10 cellular contexts compared by ENCODE assay signal in the genomic region with DNA sequence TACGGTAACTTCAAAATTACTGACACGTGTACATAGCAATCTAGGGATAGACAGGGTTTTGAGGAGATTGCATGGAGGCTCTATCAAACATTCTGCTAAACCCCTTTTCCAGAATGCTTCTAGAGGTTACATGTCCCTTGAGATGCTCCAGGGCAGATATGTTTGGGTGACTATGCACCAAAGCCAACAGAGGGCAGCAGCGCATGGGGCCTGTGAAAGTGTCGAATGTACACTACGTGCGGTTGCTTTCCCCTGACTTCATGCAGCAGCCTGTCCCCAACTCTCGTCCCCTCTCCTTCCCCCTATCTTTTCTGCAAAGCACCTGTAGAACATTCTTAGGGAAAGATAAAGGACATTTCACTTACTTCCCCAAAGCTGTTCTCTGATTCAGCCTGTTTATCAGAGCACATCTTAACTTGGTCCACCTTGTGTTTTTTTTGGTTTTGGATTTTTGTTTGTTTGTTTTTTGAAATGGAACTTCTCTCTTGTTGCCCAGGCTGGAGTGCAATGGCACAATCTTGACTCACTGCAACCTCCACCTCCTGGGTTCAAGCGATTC.
DNase-seq lines count a peak whose midpoint lies in the region; FAIRE-seq and TF ChIP-seq lines count a peak whose summit lies in the region.
"Had no signal": no experiment of that assay in that cellular context is flagged by ENCODE, and none has a peak within 500 bp of the region (broad histone marks: within the 10 kb centered on the region; RNA-seq: fewer than 3 reads in every experiment).

No MANE protein-coding gene starts in this region.

- H3K9ac ChIP-seq in keratinocyte (ENCODE audit: control insufficient read depth, extremely low read depth, insufficient read depth, low read length), result no peak overlapping the region

- H2AFZ ChIP-seq in keratinocyte (ENCODE audit: control insufficient read depth, low read length), result no peak overlapping the region

- no peaks in the 10 kb centered on the region for H3K9me3 ChIP-seq in keratinocyte (ENCODE audit: control insufficient read depth, low read depth, low read length)

- dilution Hi-C loops in keratinocyte (cut with MboI; ENCODE audit: extremely low pct_ligation_motif_present, low sequenced_read_pairs), result no loop called here

- no peaks in the 10 kb centered on the region for H3K27me3 ChIP-seq in keratinocyte (ENCODE audit: control insufficient read depth, extremely low read depth, insufficient read depth, low read length)

- DNase-seq in DMS 273 (lab: John Stamatoyannopoulos, UW; ENCODE audit: unreplicated experiment) (peak; percentile 61), DMS 273 treated with DMSO at 0.1 percent for 48 hours (lab: John Stamatoyannopoulos, UW) (no peak), HFF-Myc (ENCODE audit: extremely low read depth, low read depth) (no peak), keratinocyte (ENCODE audit: low read depth, low spot score) (no peak), GF-D8 (lab: John Stamatoyannopoulos, UW) (no peak), SHP77 treated with DMSO at 0.1 percent for 48 hours (lab: John Stamatoyannopoulos, UW) (no peak), dedifferentiated amniotic fluid mesenchymal stem cell (ENCODE audit: extremely low spot score) (no peak)
- DNase-seq in activated CD4-positive, alpha-beta T cell treated with anti-CD3 and anti-CD28 coated beads for 48 hours, result peak; percentile 28
- DNase-seq: naive B cell had no signal

- no peak overlapping the region for H3K4me2 ChIP-seq in keratinocyte (ENCODE audit: control insufficient read depth, extremely low read depth, insufficient read depth, low read depth, low read length)

- H3K4me1 ChIP-seq in keratinocyte (ENCODE audit: control insufficient read depth, extremely low read depth, insufficient read depth, low read length), result no peaks in the 10 kb centered on the region

- H3K27ac ChIP-seq in keratinocyte (ENCODE audit: control insufficient read depth, insufficient read depth, low read length), result no peak overlapping the region

- H3K9me1 ChIP-seq in keratinocyte (ENCODE audit: control insufficient read depth, extremely low read depth, insufficient read depth, low read length), result no peaks in the 10 kb centered on the region

- H3K36me3 ChIP-seq in keratinocyte (ENCODE audit: control insufficient read depth in 2 of 2, extremely low read depth in 1 of 2, insufficient read depth in 2 of 2, low read length in 2 of 2), result peaks cover 15 to 34% of the 10 kb centered on the region in 2 experiments

- TF ChIP-seq CTCF in HFF-Myc (IDR thresholded peaks at IDR 0.05; ENCODE audit: low read depth, low read length, missing control alignments), result peak; percentile 64
- peak in 2 of 3 experiments; percentile 40 to 74 for TF ChIP-seq CTCF in keratinocyte (optimal IDR thresholded peaks at IDR 0.05 in 1 of 3, IDR thresholded peaks at IDR 0.05 in 1 of 3, conservative IDR thresholded peaks at IDR 0.05 in 1 of 3; ENCODE audit: extremely low read depth in 1 of 3, insufficient read depth in 2 of 3, low read length in 3 of 3)

- H3K79me2 ChIP-seq in keratinocyte (ENCODE audit: control insufficient read depth, insufficient read depth, low read length), result peaks cover 10% of the 10 kb centered on the region

- FAIRE-seq in keratinocyte (lab: Jason Lieb, UNC), result no peak
- FAIRE-seq: A204.1 had no signal

- H3K4me3 ChIP-seq in HFF-Myc (replicated peaks; ENCODE audit: low read depth, low read length) (no peak overlapping the region), keratinocyte (ENCODE audit: control insufficient read depth in 2 of 3, extremely low read depth in 1 of 3, insufficient read depth in 2 of 3, low read depth in 1 of 3, low read length in 3 of 3) (no peak overlapping the region)

- no peaks in the 10 kb centered on the region for H4K20me1 ChIP-seq in keratinocyte (ENCODE audit: control insufficient read depth, extremely low read depth, insufficient read depth, low read length)

Comparison
In these comparisons a context has a peak if more than half of its experiments do, and no peak if none do; other contexts are left out.
1. DNase-seq: peak in DMS 273 (single experiment) and activated CD4-positive, alpha-beta T cell treated with anti-CD3 and anti-CD28 coated beads for 48 hours (single experiment); none in DMS 273 treated with DMSO at 0.1 percent for 48 hours (single experiment), HFF-Myc (single experiment), keratinocyte (single experiment), GF-D8 (single experiment), SHP77 treated with DMSO at 0.1 percent for 48 hours (single experiment) and dedifferentiated amniotic fluid mesenchymal stem cell (single experiment).